In genomic region chr2:144166743-144167142, GRCh38 we compare ENCODE assay signal across 21 cellular contexts.
DNase-seq lines count a peak whose midpoint lies in the region; ATAC-seq and TF ChIP-seq lines count a peak whose summit lies in the region.
"Had no signal": no experiment of that assay in that cellular context is flagged by ENCODE, and none has a peak within 500 bp of the region (broad histone marks: within the 10 kb centered on the region; RNA-seq: fewer than 3 reads in every experiment).

No MANE protein-coding gene starts in this region.

- H3K4me3 ChIP-seq in osteoblast (ENCODE audit: insufficient read depth, low read length) (no peak overlapping the region), testis (no peak overlapping the region)
- H3K4me3 ChIP-seq: GM23338 had no signal

- H3K4me2 ChIP-seq in osteoblast (ENCODE audit: insufficient read depth, low read length), result no peak overlapping the region
- H3K4me2 ChIP-seq: GM23338 had no signal

- no peak for TF ChIP-seq POLR2A in testis (IDR thresholded peaks at IDR 0.05)

- DNase-seq in activated naive CD4-positive, alpha-beta T cell treated with anti-CD3 and anti-CD28 coated beads, Interleukin-2, amount 50 U/mL, for 72 hours (ENCODE audit: low spot score in 2 of 2), result no peak
- no peak for DNase-seq in activated naive CD4-positive, alpha-beta T cell treated with Interleukin-2 at 50 U/mL for 16 hours
- DNase-seq in fibroblast of gingiva (ENCODE audit: low read depth) (peak; percentile 15), osteoblast (ENCODE audit: insufficient read length, low spot score, missing footprints) (peak; percentile 18), nucleus accumbens (lab: John Stamatoyannopoulos, UW) (no peak), testis (no peak)
- DNase-seq: C1 segment of cervical spinal cord; CD4-positive, alpha-beta memory T cell; COR-L47; DMS53; H9; IMR-90; KG1; MM.1S; NCI-H2029; NCI-H446; NCI-H524 treated with DMSO at 0.1 percent for 48 hours; NCI-H774; SIG-M5 had no signal

- ATAC-seq in activated naive CD4-positive, alpha-beta T cell treated with anti-CD3 and anti-CD28 coated beads, Interleukin-2, amount 50 U/mL, for 72 hours, result peak; percentile 69 to 95
- no peak for ATAC-seq in HG02571 (IDR thresholded peaks at IDR 0.05; ENCODE audit: unreplicated experiment)
- ATAC-seq: GM23338 had no signal

- H3K9me3 ChIP-seq in osteoblast (ENCODE audit: low read depth, low read length) (no peaks in the 10 kb centered on the region), testis (no peaks in the 10 kb centered on the region)

- H3K27ac ChIP-seq in osteoblast (ENCODE audit: low read depth, low read length) (no peak overlapping the region), testis (no peak overlapping the region)

- no peaks in the 10 kb centered on the region for H3K9me3 Mint-ChIP-seq in activated naive CD4-positive, alpha-beta T cell treated with anti-CD3 and anti-CD28 coated beads, Interleukin-2, amount 50 U/mL, for 72 hours
- H3K9me3 Mint-ChIP-seq: CD4-positive, alpha-beta memory T cell; GM23338; H9 had no signal

- H3K4me1 ChIP-seq in osteoblast (ENCODE audit: insufficient read depth, low read length) (no peaks in the 10 kb centered on the region), testis (no peaks in the 10 kb centered on the region)

- H2AFZ ChIP-seq in osteoblast (ENCODE audit: low read length), result no peak overlapping the region
- H2AFZ ChIP-seq: GM23338 had no signal

- no peaks in the 10 kb centered on the region for H3K79me2 ChIP-seq in osteoblast (ENCODE audit: insufficient read depth, low read length)

- H3K27me3 ChIP-seq in osteoblast (ENCODE audit: insufficient read depth, low read length) (no peaks in the 10 kb centered on the region), testis (no peaks in the 10 kb centered on the region)

- TF ChIP-seq CTCF in osteoblast (IDR thresholded peaks at IDR 0.05; ENCODE audit: extremely low read depth, low read depth, low read length) (no peak), testis (IDR thresholded peaks at IDR 0.05) (no peak)

- intact Hi-C loops in testis (cut with DNase I; ENCODE audit: low total_unique reads), result no loop called here

- H3K36me3 Mint-ChIP-seq in activated naive CD4-positive, alpha-beta T cell treated with anti-CD3 and anti-CD28 coated beads, Interleukin-2, amount 50 U/mL, for 72 hours, result no peaks in the 10 kb centered on the region
- H3K36me3 Mint-ChIP-seq: CD4-positive, alpha-beta memory T cell had no signal

- no peaks in the 10 kb centered on the region for H4K20me1 ChIP-seq in osteoblast (ENCODE audit: insufficient read depth, low read length)

- no peaks in the 10 kb centered on the region for H3K36me3 ChIP-seq in osteoblast (ENCODE audit: insufficient read depth, low read length)
- no peaks in the 10 kb centered on the region for H3K36me3 ChIP-seq in testis (ENCODE audit: low read depth, missing control alignments)

- H3K27ac Mint-ChIP-seq in activated naive CD4-positive, alpha-beta T cell treated with anti-CD3 and anti-CD28 coated beads, Interleukin-2, amount 50 U/mL, for 72 hours, result no peak overlapping the region
- H3K27ac Mint-ChIP-seq: CD4-positive, alpha-beta memory T cell; GM23338; H9 had no signal

Comparison
In these comparisons a context has a peak if more than half of its experiments do, and no peak if none do; other contexts are left out.
1. DNase-seq: peak in fibroblast of gingiva (single experiment) and osteoblast (single experiment); none in activated naive CD4-positive, alpha-beta T cell treated with anti-CD3 and anti-CD28 coated beads, Interleukin-2, amount 50 U/mL, for 72 hours (0 of 2), activated naive CD4-positive, alpha-beta T cell treated with Interleukin-2 at 50 U/mL for 16 hours (single experiment), nucleus accumbens (0 of 56) and testis (single experiment).